Comparison of ENCODE assay signal across 2 cellular contexts in genomic region chr10:132643709-132644543, GRCh38.
TF ChIP-seq lines count a peak whose summit lies in the region.

No MANE protein-coding gene starts in this region.

TF ChIP-seq in GM23338, 12 proteins besides CTCF, POLR2A, EP300 and RAD21 (continued from another document):
- TF ChIP-seq ETS1 (IDR thresholded peaks at IDR 0.05) (no peak), REST (IDR thresholded peaks at IDR 0.05; ENCODE audit: unreplicated experiment) (no peak), EZH2 (IDR thresholded peaks at IDR 0.05; ENCODE audit: low read depth, unreplicated experiment) (no peak), EZH2phosphoT487 (IDR thresholded peaks at IDR 0.05; ENCODE audit: unreplicated experiment) (no peak), STAT1 (IDR thresholded peaks at IDR 0.05; ENCODE audit: unreplicated experiment) (no peak), POLR2AphosphoS5 (IDR thresholded peaks at IDR 0.05; ENCODE audit: low read depth) (no peak), ZNF462 (CRISPR knock-in tag; IDR thresholded peaks at IDR 0.05) (no peak), ZNF331 (CRISPR knock-in tag; IDR thresholded peaks at IDR 0.05; ENCODE audit: low read depth) (no peak), NANOG (IDR thresholded peaks at IDR 0.05; ENCODE audit: borderline replicate concordance) (no peak)

TF ChIP-seq in SK-N-SH treated with all-trans-retinoic acid at 6 μM for 48 hours, 23 proteins besides CTCF, POLR2A, EP300 and RAD21 (continued from another document):
- TF ChIP-seq BACH2 (CRISPR knock-in tag; IDR thresholded peaks at IDR 0.05; ENCODE audit: borderline replicate concordance) (no peak), ESRRG (CRISPR knock-in tag; IDR thresholded peaks at IDR 0.05) (no peak), CREB5 (CRISPR knock-in tag; IDR thresholded peaks at IDR 0.05; ENCODE audit: low read depth) (no peak), ISL1 (CRISPR knock-in tag; IDR thresholded peaks at IDR 0.05) (no peak), CSDC2 (CRISPR knock-in tag; IDR thresholded peaks at IDR 0.05) (no peak), ZNF70 (CRISPR knock-in tag; IDR thresholded peaks at IDR 0.05) (no peak)
